Comparison of ENCODE assay signal across 20 cellular contexts in genomic region chr19:29278716-29279115, GRCh38.
"Had no signal": no experiment of that assay in that cellular context is flagged by ENCODE, and none has a peak within 500 bp of the region (broad histone marks: within the 10 kb centered on the region; RNA-seq: fewer than 3 reads in every experiment).

No MANE protein-coding gene starts in this region.

- H3K9me3 ChIP-seq: left ventricle myocardium inferior, neutrophil, sigmoid colon, testis, tibial nerve had no signal

- H3K27ac ChIP-seq: coronary artery, foreskin keratinocyte, left ventricle myocardium inferior, neutrophil, sigmoid colon, skin epidermis, testis, tibial nerve had no signal

- H3K4me3 Mint-ChIP-seq: endodermal cell; naive B cell; stimulated activated naive B cell treated with anti-CD40 and anti-IgM and Interleukin-4, amounts not matched to agents 10 μg/mL and 1 μg/mL and 100 μg/mL, for 72 hours; stimulated activated naive CD8-positive, alpha-beta T cell treated with anti-CD3 and anti-CD28 coated beads, Interleukin-15, amount 100 ng/mL, for 72 hours had no signal

- H3K36me3 ChIP-seq: left ventricle myocardium inferior, neutrophil, sigmoid colon, tibial nerve had no signal

- H3K9me3 Mint-ChIP-seq: endodermal cell; stimulated activated naive CD8-positive, alpha-beta T cell treated with anti-CD3 and anti-CD28 coated beads, Interleukin-15, amount 100 ng/mL, for 72 hours had no signal

- H3K4me1 ChIP-seq: foreskin keratinocyte, left ventricle myocardium inferior, sigmoid colon, testis, tibial nerve had no signal

- H3K4me1 Mint-ChIP-seq: endodermal cell had no signal

- H3K27ac Mint-ChIP-seq: endodermal cell; stimulated activated naive B cell treated with anti-CD40 and anti-IgM and Interleukin-4, amounts not matched to agents 10 μg/mL and 1 μg/mL and 100 μg/mL, for 72 hours; stimulated activated naive CD8-positive, alpha-beta T cell treated with anti-CD3 and anti-CD28 coated beads, Interleukin-15, amount 100 ng/mL, for 72 hours had no signal

- DNase-seq: effector CD4-positive, alpha-beta T cell; endodermal cell; erythroblast; foreskin keratinocyte; kidney; left cardiac atrium; left ventricle myocardium inferior; mesenchymal stem cell; naive B cell; sigmoid colon; stimulated activated CD4-positive, alpha-beta T cell treated with anti-CD3 and anti-CD28 coated beads, Interleukin-2, amount 100 ng/mL, for 24 hours; stimulated activated CD4-positive, alpha-beta T cell treated with anti-CD3 and anti-CD28 coated beads, Interleukin-4, amount 100 ng/mL, for 4 hours; stimulated activated naive B cell treated with anti-CD40 and anti-IgM and Interleukin-4, amounts not matched to agents 10 μg/mL and 1 μg/mL and 100 μg/mL, for 72 hours; stimulated activated naive CD8-positive, alpha-beta T cell treated with anti-CD3 and anti-CD28 coated beads, Interleukin-15, amount 100 ng/mL, for 72 hours; testis had no signal

- ATAC-seq: foreskin keratinocyte; left cardiac atrium; stimulated activated naive B cell treated with anti-CD40 and anti-IgM and Interleukin-4, amounts not matched to agents 10 μg/mL and 1 μg/mL and 100 μg/mL, for 72 hours; stimulated activated naive CD8-positive, alpha-beta T cell treated with anti-CD3 and anti-CD28 coated beads, Interleukin-15, amount 100 ng/mL, for 72 hours had no signal

- H3K27me3 ChIP-seq: foreskin keratinocyte, neutrophil, testis had no signal

- H3K36me3 Mint-ChIP-seq: naive B cell; stimulated activated naive B cell treated with anti-CD40 and anti-IgM and Interleukin-4, amounts not matched to agents 10 μg/mL and 1 μg/mL and 100 μg/mL, for 72 hours had no signal

- H3K4me3 ChIP-seq: coronary artery, left ventricle myocardium inferior, lung, sigmoid colon, skin epidermis, testis, tibial nerve had no signal
